In genomic region chr1:28247603-28248272, GRCh38 we compare ENCODE assay signal across 8 cellular contexts. TPM values are rescaled to one million over a fixed set of nuclear protein-coding genes. Genes with fewer than 3 reads are reported as not detected.
DNase-seq lines count a peak whose midpoint lies in the region; ATAC-seq and TF ChIP-seq lines count a peak whose summit lies in the region.

No MANE protein-coding gene starts in this region.

- peaks cover 11% of the 10 kb centered on the region; the same call in 1 of the 2 replicates for H3F3A ChIP-seq in OCI-LY1 (ENCODE audit: insufficient read depth, low read length)

- H3K9me3 ChIP-seq in CD4-positive, alpha-beta T cell (ENCODE audit: control insufficient read depth, low read length), result no peaks in the 10 kb centered on the region
- no peaks in the 10 kb centered on the region for H3K9me3 ChIP-seq in OCI-LY1 (ENCODE audit: low read length)
- H3K9me3 ChIP-seq in duodenal mucosa (ENCODE audit: control insufficient read depth in 1 of 2, low read length in 2 of 2), result no peaks in the 10 kb centered on the region
- H3K9me3 ChIP-seq in neuron (ENCODE audit: low read length), result no peaks in the 10 kb centered on the region

- DNase-seq in CD4-positive, alpha-beta T cell, result no peak
- DNase-seq in H4 (ENCODE audit: low spot score) (no peak), CD1c-positive myeloid dendritic cell (ENCODE audit: extremely low spot score) (no peak)
- no peak for DNase-seq in stimulated activated CD4-positive, alpha-beta T cell treated with anti-CD3 and anti-CD28 coated beads, Interleukin-1b, Interleukin-23, amount 100 ng/mL, for 48 hours

- no peaks in the 10 kb centered on the region for H3K27me3 Mint-ChIP-seq in CD4-positive, alpha-beta T cell

- H3K27ac Mint-ChIP-seq in CD4-positive, alpha-beta T cell, result peak overlapping the region; percentile 86

- no peaks in the 10 kb centered on the region for H3K9me3 Mint-ChIP-seq in CD4-positive, alpha-beta T cell

- 0 out of 2 replicates have a peak overlapping the region, but pooled peaks have one; percentile 26 for H2AFZ ChIP-seq in OCI-LY1 (ENCODE audit: low read length)
- H2AFZ ChIP-seq in neuron (ENCODE audit: low read depth, low read length), result peak overlapping the region; percentile 10

- no peak for TF ChIP-seq CTCF in CD4-positive, alpha-beta T cell (IDR thresholded peaks at IDR 0.05)
- TF ChIP-seq CTCF in OCI-LY1 (IDR thresholded peaks at IDR 0.05; ENCODE audit: low read length), result no peak

- H3K4me3 ChIP-seq in OCI-LY1 (ENCODE audit: low read depth, low read length, poor library complexity, severe bottlenecking) (peak overlapping the region; percentile 56), duodenal mucosa (ENCODE audit: low read depth in 1 of 2, low read length in 2 of 2) (peak overlapping the region; percentile 64 to 66), neuron (ENCODE audit: low read length) (peak overlapping the region; percentile 25)

- CTCF ChIA-PET in CD4-positive, alpha-beta T cell (lab: Charles Lee), result interaction anchor here (0.7 to 3.0 kb wide), 23 partner anchors 10 to 629 kb away, joined by 3 to 47 read pairs (median 5); partner anchors contain the start of genes ATP5IF1, MED18, PHACTR4 and SESN2

- H3K4me3 Mint-ChIP-seq in CD4-positive, alpha-beta T cell, result peak overlapping the region; percentile 87

- H3K9me2 ChIP-seq in OCI-LY1 (ENCODE audit: low read depth, low read length), result no peaks in the 10 kb centered on the region

- H3K4me1 ChIP-seq in OCI-LY1 (ENCODE audit: insufficient read depth, low read length, severe bottlenecking) (peaks cover 67% of the 10 kb centered on the region), duodenal mucosa (ENCODE audit: control insufficient read depth in 1 of 2, insufficient read depth in 2 of 2, low read length in 2 of 2) (peaks cover 34 to 50% of the 10 kb centered on the region in 2 donors), neuron (ENCODE audit: insufficient read depth, low read length) (peaks cover 21% of the 10 kb centered on the region)

- peak overlapping the region; percentile 84 for H3K4me2 ChIP-seq in OCI-LY1 (ENCODE audit: low read length)

- no peaks in the 10 kb centered on the region for H3K36me3 ChIP-seq in OCI-LY1 (ENCODE audit: insufficient read depth, low read length)
- no peaks in the 10 kb centered on the region for H3K36me3 ChIP-seq in duodenal mucosa (ENCODE audit: control insufficient read depth in 1 of 2, insufficient read depth in 2 of 2, low read length in 2 of 2)
- H3K36me3 ChIP-seq in neuron (ENCODE audit: insufficient read depth, low read length), result no peaks in the 10 kb centered on the region

- peak overlapping the region; percentile 99 for H3K27ac ChIP-seq in CD4-positive, alpha-beta T cell (ENCODE audit: low read depth, low read length)
- H3K27ac ChIP-seq in OCI-LY1 (ENCODE audit: low read depth, low read length, poor library complexity, severe bottlenecking) (peak overlapping the region; percentile 91), duodenal mucosa (ENCODE audit: low read depth, low read length) (peak overlapping the region; percentile 70)

- no peak for ATAC-seq in CD4-positive, alpha-beta T cell (ENCODE audit: poor library complexity)
- no peak for ATAC-seq in GM21619 (IDR thresholded peaks at IDR 0.05; ENCODE audit: unreplicated experiment)

- H3K27me3 ChIP-seq in CD4-positive, alpha-beta T cell (ENCODE audit: control insufficient read depth, insufficient read depth, low read length), result no peaks in the 10 kb centered on the region
- H3K27me3 ChIP-seq in OCI-LY1 (ENCODE audit: insufficient read depth, low read length) (no peaks in the 10 kb centered on the region), duodenal mucosa (ENCODE audit: control insufficient read depth in 1 of 2, insufficient read depth in 2 of 2, low read length in 2 of 2) (no peaks in the 10 kb centered on the region), neuron (ENCODE audit: insufficient read depth, low read length) (no peaks in the 10 kb centered on the region)

- H3K36me3 Mint-ChIP-seq in CD4-positive, alpha-beta T cell (ENCODE audit: low read depth), result no peaks in the 10 kb centered on the region

- intact Hi-C loops in CD4-positive, alpha-beta T cell (cut with DNase I, micrococcal nuclease), result loop anchor here (1.0 to 10.0 kb wide), 17 partner anchors 9 to 935 kb away; partner anchors contain the start of genes DNAJC8 (in 1 of the 2), MED18 (in 1 of the 2), PHACTR4 (in 1 of the 2) and RCC1 (in 1 of the 2)

- H3K79me2 ChIP-seq in OCI-LY1 (ENCODE audit: insufficient read depth, low read length), result no peaks in the 10 kb centered on the region; the same call in 1 of the 2 replicates

- POLR2A ChIA-PET in CD4-positive, alpha-beta T cell (lab: Charles Lee), result interaction anchor here (0.7 to 7.1 kb wide), 10 partner anchors 11 to 395 kb away, joined by 3 to 131 read pairs (median 6); partner anchors contain the start of genes ATP5IF1, DNAJC8, EYA3 and MED18

- peaks cover 55% of the 10 kb centered on the region for H3K4me1 Mint-ChIP-seq in CD4-positive, alpha-beta T cell (ENCODE audit: low read depth)

- H3K9ac ChIP-seq in OCI-LY1 (ENCODE audit: low read length) (peak overlapping the region; percentile 65), duodenal mucosa (ENCODE audit: low read depth in 1 of 2, low read length in 2 of 2) (peak overlapping the region; percentile 50 to 71)

- H4K20me1 ChIP-seq in OCI-LY1 (ENCODE audit: insufficient read depth, low read length), result no peaks in the 10 kb centered on the region

RNA-seq across cellular contexts. Expression of gene SESN2, which starts 11.6 kb away (rescaled TPM):
- total RNA-seq in CD4-positive, alpha-beta T cell, result 1 to 10 TPM; 8.8 to 9.6 TPM
- total RNA-seq in H4 (2014; rRNA removed; shearing (Covaris generic)), result 11.8 and 13.6 TPM in 2 replicates

RNA-seq across cellular contexts. Expression of gene ATP5IF1, which starts 11.8 kb away (rescaled TPM):
- 10 to 100 TPM; 77.4 to 78.0 TPM for total RNA-seq in CD4-positive, alpha-beta T cell
- 297 and 318 TPM in 2 replicates for total RNA-seq in H4 (2014; rRNA removed; shearing (Covaris generic))

RNA-seq across cellular contexts. Expression of gene DNAJC8, which starts 14.9 kb away (rescaled TPM):
- total RNA-seq in CD4-positive, alpha-beta T cell, result 10 to 100 TPM; 56.3 to 56.9 TPM
- 118 and 119 TPM in 2 replicates for total RNA-seq in H4 (2014; rRNA removed; shearing (Covaris generic))
